ENCODE assay signal across 8 cellular contexts in genomic region chr14:71320734-71321555, GRCh38. TPM values are rescaled to one million over a fixed set of nuclear protein-coding genes. Genes with fewer than 3 reads are reported as not detected.
DNase-seq lines count a peak whose midpoint lies in the region; ATAC-seq and TF ChIP-seq lines count a peak whose summit lies in the region.

No MANE protein-coding gene starts in this region.

- TF ChIP-seq POLR2A in prostate gland (IDR thresholded peaks at IDR 0.05) (peak; percentile 41), uterus (IDR thresholded peaks at IDR 0.05) (peak in 1 of 2 donors; percentile 45)

- WGBS in prostate gland = under 1% methylated on average over 59 of the region's 95 CpGs

- intact Hi-C loops in left ventricle myocardium superior (cut with micrococcal nuclease) = no loop called here
- intact Hi-C loops in prostate gland (cut with DNase I) = loop anchor here (2.0 to 10.0 kb wide), 5 partner anchors 36 to 432 kb away; no protein-coding TSS in a partner anchor
- intact Hi-C loops in uterus (cut with DNase I; ENCODE audit: low total_unique reads) = no loop called here

- peaks cover 0 to 12% (median 0%) of the 10 kb centered on the region in 11 experiments; a peak in 5 of 22 replicates for H4K20me1 ChIP-seq in BLaER1 treated with 17β-estradiol and CSF1 and Interleukin-3, amounts not matched to agents 10 nM and 100 nM

- 0 out of 22 replicates have a peak, but pooled peaks cover 0 to 6% (median 0%) of the 10 kb centered on the region in 11 experiments for H3K36me3 ChIP-seq in BLaER1 treated with 17β-estradiol and CSF1 and Interleukin-3, amounts not matched to agents 10 nM and 100 nM
- H3K36me3 ChIP-seq in prostate gland = no peaks in the 10 kb centered on the region
- H3K36me3 ChIP-seq in uterus = no peaks in the 10 kb centered on the region

- H3K9me3 ChIP-seq in BLaER1 treated with 17β-estradiol and CSF1 and Interleukin-3, amounts not matched to agents 10 nM and 100 nM (replicated peaks in 1 of 11) = no peaks in the 10 kb centered on the region
- H3K9me3 ChIP-seq in prostate gland (no peaks in the 10 kb centered on the region), uterus (no peaks in the 10 kb centered on the region)

- TF ChIP-seq CTCF in prostate gland (IDR thresholded peaks at IDR 0.05) (no peak), uterus (IDR thresholded peaks at IDR 0.05) (no peak)

- peak overlapping the region; percentile 82 to 98 (median 94) for H3K4me3 ChIP-seq in BLaER1 treated with 17β-estradiol and CSF1 and Interleukin-3, amounts not matched to agents 10 nM and 100 nM
- H3K4me3 ChIP-seq in prostate gland (peak overlapping the region; percentile 76 to 99), uterus (peak overlapping the region; percentile 65 to 88)

- peak; percentile 16 for DNase-seq in GM19240 (ENCODE audit: insufficient read length, low spot score)
- DNase-seq in SW 1271 (lab: John Stamatoyannopoulos, UW) = peak; percentile 9 to 30
- DNase-seq in amniotic stem cell (lab: John Stamatoyannopoulos, UW) = peak; percentile 47
- peak; percentile 81 for DNase-seq in left ventricle myocardium superior
- DNase-seq in prostate gland (ENCODE audit: low spot score) = peak; percentile 37
- DNase-seq in uterus = peak; percentile 53 to 68

- H3K27me3 ChIP-seq in BLaER1 treated with 17β-estradiol and CSF1 and Interleukin-3, amounts not matched to agents 10 nM and 100 nM = no peaks in the 10 kb centered on the region
- H3K27me3 ChIP-seq in prostate gland (replicated peaks; ENCODE audit: insufficient read depth) (no peaks in the 10 kb centered on the region), uterus (no peaks in the 10 kb centered on the region)

- ATAC-seq in HG03442 (IDR thresholded peaks at IDR 0.05; ENCODE audit: unreplicated experiment) (peak; percentile 28), left ventricle myocardium superior (peak; percentile 87)

- H3K4me1 ChIP-seq in BLaER1 treated with 17β-estradiol and CSF1 and Interleukin-3, amounts not matched to agents 10 nM and 100 nM = peaks cover 45 to 64% (median 53%) of the 10 kb centered on the region in 10 experiments
- H3K4me1 ChIP-seq in prostate gland (replicated peaks) (no peaks in the 10 kb centered on the region), uterus (no peaks in the 10 kb centered on the region)

- H3K4me2 ChIP-seq in BLaER1 treated with 17β-estradiol and CSF1 and Interleukin-3, amounts not matched to agents 10 nM and 100 nM = peak overlapping the region; percentile 79 to 98 (median 89)

- H3K27ac ChIP-seq in BLaER1 treated with 17β-estradiol and CSF1 and Interleukin-3, amounts not matched to agents 10 nM and 100 nM = peak overlapping the region; percentile 90 to 98 (median 96)
- H3K27ac ChIP-seq in prostate gland (peak overlapping the region; percentile 95 to 99), uterus (peak overlapping the region; percentile 91 to 98)

- H3K9ac ChIP-seq in BLaER1 treated with 17β-estradiol and CSF1 and Interleukin-3, amounts not matched to agents 10 nM and 100 nM = peak overlapping the region; percentile 93 to 99 (median 97)

RNA-seq across cellular contexts. Expression of gene SIPA1L1, which starts 0.7 kb away (rescaled TPM):
- 4.5 TPM for total RNA-seq in left ventricle myocardium superior
- 10 to 100 TPM; 11.3 to 60.9 TPM for total RNA-seq in prostate gland
- total RNA-seq in uterus = 10 to 100 TPM in 3 of 4 donors, 1 to 10 TPM in 1; 8.2 to 78.6 (median 29.3) TPM

Comparison
In these comparisons a context has a peak if more than half of its experiments do, and no peak if none do; other contexts are left out.
1. Peak in every context shown above with its lines: DNase-seq, ATAC-seq, H3K4me3 ChIP-seq and H3K27ac ChIP-seq.
2. DNase-seq: peak in every context shown above with its lines; median percentile 81 in left ventricle myocardium superior; 60 in uterus; 47 in amniotic stem cell; 37 in prostate gland; 20 in SW 1271; 16 in GM19240.